Comparison of ENCODE assay signal across 11 cellular contexts in genomic region chr5:151662805-151663204, GRCh38. TPM values are rescaled to one million over a fixed set of nuclear protein-coding genes. Genes with fewer than 3 reads are reported as not detected.
DNase-seq lines count a peak whose midpoint lies in the region; ATAC-seq and TF ChIP-seq lines count a peak whose summit lies in the region.
"Had no signal": no experiment of that assay in that cellular context is flagged by ENCODE, and none has a peak within 500 bp of the region (broad histone marks: within the 10 kb centered on the region; RNA-seq: fewer than 3 reads in every experiment).

No MANE protein-coding gene starts in this region.

- ATAC-seq in GM21381 (IDR thresholded peaks at IDR 0.05; ENCODE audit: unreplicated experiment): peak; percentile 37
- ATAC-seq: activated T-cell treated with anti-CD3 and anti-CD28 coated beads, Interleukin-2, amount 50 U/mL, for 4 hours; natural killer cell treated with Interleukin-12 subunit alpha and Interleukin-12 subunit beta and Interleukin-15 and Interleukin-18, amount 100 ng/mL, for 72 hours had no signal

- peaks cover 65% of the 10 kb centered on the region for H3K36me3 ChIP-seq in mesodermal cell (ENCODE audit: control insufficient read depth, insufficient read depth, low read length)

- H3K27ac Mint-ChIP-seq in CD14-positive monocyte (peak overlapping the region in 4 of 7 donors; percentile 78 to 92 (median 88)), IgD-negative memory B cell (peak overlapping the region in 2 of 3 donors; percentile 21 to 89)
- H3K27ac Mint-ChIP-seq: CD4-positive, alpha-beta T cell; natural killer cell treated with Interleukin-12 subunit alpha and Interleukin-12 subunit beta and Interleukin-15 and Interleukin-18, amount 100 ng/mL, for 72 hours had no signal

- peaks cover 42% of the 10 kb centered on the region for H3K4me1 Mint-ChIP-seq in CD14-positive monocyte
- peaks cover 23 to 25% (median 23%) of the 10 kb centered on the region in 3 donors for H3K4me1 Mint-ChIP-seq in IgD-negative memory B cell

- TF ChIP-seq CTCF in CD14-positive monocyte (IDR thresholded peaks at IDR 0.05): no peak

- no peaks in the 10 kb centered on the region for H3K9me3 ChIP-seq in mesodermal cell (ENCODE audit: control insufficient read depth, low read length)

- no peak for DNase-seq in CD14-positive monocyte (ENCODE audit: low spot score)
- no peak for DNase-seq in putamen (ENCODE audit: low spot score)
- no peak for DNase-seq in 8988T
- no peak for DNase-seq in occipital lobe (lab: John Stamatoyannopoulos, UW)
- DNase-seq in iPS-NIHi11 (ENCODE audit: low spot score): no peak
- DNase-seq: activated T-cell treated with anti-CD3 and anti-CD28 coated beads, Interleukin-2, amount 50 U/mL, for 4 hours; CD4-positive, alpha-beta T cell had no signal

- no peak overlapping the region for H3K4me3 Mint-ChIP-seq in CD14-positive monocyte
- H3K4me3 Mint-ChIP-seq in IgD-negative memory B cell: peak overlapping the region in 2 of 4 donors; percentile 19 to 74
- H3K4me3 Mint-ChIP-seq: activated T-cell treated with anti-CD3 and anti-CD28 coated beads, Interleukin-2, amount 50 U/mL, for 4 hours; CD4-positive, alpha-beta T cell; natural killer cell treated with Interleukin-12 subunit alpha and Interleukin-12 subunit beta and Interleukin-15 and Interleukin-18, amount 100 ng/mL, for 72 hours had no signal

- H3K27me3 Mint-ChIP-seq in CD14-positive monocyte (ENCODE audit: low read depth in 3 of 3) (peaks cover 0 to 2% (median 0%) of the 10 kb centered on the region in 3 donors), IgD-negative memory B cell (peaks cover 3% of the 10 kb centered on the region)

- H3K4me1 ChIP-seq in mesodermal cell (ENCODE audit: control insufficient read depth, insufficient read depth, low read length, poor library complexity, severe bottlenecking): peaks cover 38% of the 10 kb centered on the region

- H3K4me3 ChIP-seq in mesodermal cell (ENCODE audit: extremely low read depth, insufficient read depth, low read length, poor library complexity, severe bottlenecking): no peak overlapping the region

- H3K9me3 Mint-ChIP-seq in CD14-positive monocyte (no peaks in the 10 kb centered on the region), IgD-negative memory B cell (no peaks in the 10 kb centered on the region)
- H3K9me3 Mint-ChIP-seq: activated T-cell treated with anti-CD3 and anti-CD28 coated beads, Interleukin-2, amount 50 U/mL, for 4 hours; CD4-positive, alpha-beta T cell; natural killer cell treated with Interleukin-12 subunit alpha and Interleukin-12 subunit beta and Interleukin-15 and Interleukin-18, amount 100 ng/mL, for 72 hours had no signal

- WGBS in mesodermal cell (ENCODE audit: insufficient coverage in 2 of 2), 2 experiments: 92 to 100% methylated on average over 1 to 4 of the region's 4 CpGs

- no peaks in the 10 kb centered on the region for H3K36me3 Mint-ChIP-seq in CD14-positive monocyte
- H3K36me3 Mint-ChIP-seq in IgD-negative memory B cell: no peaks in the 10 kb centered on the region
- H3K36me3 Mint-ChIP-seq: natural killer cell treated with Interleukin-12 subunit alpha and Interleukin-12 subunit beta and Interleukin-15 and Interleukin-18, amount 100 ng/mL, for 72 hours had no signal

- peak overlapping the region; percentile 41 for H3K27ac ChIP-seq in mesodermal cell (ENCODE audit: low read depth, low read length, severe bottlenecking)

- intact Hi-C loops in CD14-positive monocyte (cut with micrococcal nuclease): no loop called here

RNA-seq across cellular contexts. Expression of gene SPARC, which starts 23.9 kb away (rescaled TPM):
- 10 to 100 TPM; 10.7 to 19.7 TPM for polyA plus RNA-seq in CD14-positive monocyte
- 16.1 TPM for polyA plus RNA-seq in IgD-negative memory B cell
- polyA plus RNA-seq in mesodermal cell (2013, experiment 1 of 2): 2,112 TPM
- polyA plus RNA-seq in mesodermal cell (2013, experiment 2 of 2): 2,024 TPM
- 90.8 TPM for total RNA-seq in occipital lobe
- total RNA-seq: natural killer cell treated with Interleukin-12 subunit alpha and Interleukin-12 subunit beta and Interleukin-15 and Interleukin-18, amount 100 ng/mL, for 72 hours had no signal
